In genomic region chr11:38461751-38462150, GRCh38 we compare ENCODE assay signal across 18 cellular contexts.
A peak's percentile ranks its signal among the peaks of the same experiment; 100 is the strongest.
DNase-seq lines count a peak whose midpoint lies in the region; ATAC-seq and TF ChIP-seq lines count a peak whose summit lies in the region.
"Had no signal": no experiment of that assay in that cellular context is flagged by ENCODE, and none has a peak within 500 bp of the region (broad histone marks: within the 10 kb centered on the region; RNA-seq: fewer than 3 reads in every experiment).

No MANE protein-coding gene starts in this region.

- no peaks in the 10 kb centered on the region for H3K27me3 ChIP-seq in uterus
- H3K27me3 ChIP-seq: BE2C had no signal

- POLR2A ChIA-PET in HEK293T (lab: Yijun Ruan, JAX): no interaction called here

- H3K27ac ChIP-seq in VCaP (peak overlapping the region; percentile 73), uterus (no peak overlapping the region)
- H3K27ac ChIP-seq: GM23248, KMS-11 had no signal

- H3K4me1 ChIP-seq in uterus: no peaks in the 10 kb centered on the region
- H3K4me1 ChIP-seq: BE2C had no signal

- H3K4me3 ChIP-seq in uterus: no peak overlapping the region
- H3K4me3 ChIP-seq: GM23248 had no signal

- H3K36me3 ChIP-seq in uterus: no peaks in the 10 kb centered on the region
- H3K36me3 ChIP-seq: BE2C had no signal

- ATAC-seq in left cardiac atrium: peak; percentile 57 to 70
- peak; percentile 41 for ATAC-seq in omental fat pad (ENCODE audit: low FRiP score)
- ATAC-seq in GM19035 (IDR thresholded peaks at IDR 0.05; ENCODE audit: unreplicated experiment): no peak
- ATAC-seq: SK-N-SH treated with all-trans-retinoic acid at 6 μM for 48 hours had no signal

- TF ChIP-seq CTCF in VCaP (conservative IDR thresholded peaks at IDR 0.05): no peak
- TF ChIP-seq CTCF in omental fat pad (IDR thresholded peaks at IDR 0.05): no peak
- TF ChIP-seq CTCF in uterus (IDR thresholded peaks at IDR 0.05): no peak

- DNase-seq in NCI-H69 (lab: John Stamatoyannopoulos, UW) (peak; percentile 15), left cardiac atrium (peak; percentile 39), omental fat pad (ENCODE audit: low spot score) (no peak), uterus (no peak), LoVo (ENCODE audit: low spot score) (no peak), HEK293T (ENCODE audit: extremely low spot score) (no peak)
- DNase-seq: BE2C; CD4-positive, CD25-positive, alpha-beta regulatory T cell; DMS79 treated with DMSO at 0.1 percent for 48 hours; GM23248; HCEC 1CT; MV-4-11; NCI-H2029 treated with DMSO at 0.1 percent for 48 hours; NCI-H226 had no signal

- CTCF ChIA-PET in HEK293T (lab: Yijun Ruan, JAX): no interaction called here

- intact Hi-C loops in left cardiac atrium (cut with DNase I) (no loop called here), uterus (cut with DNase I; ENCODE audit: low total_unique reads) (no loop called here)

- TF ChIP-seq POLR2A in uterus (IDR thresholded peaks at IDR 0.05): no peak

- no peaks in the 10 kb centered on the region for H3K9me3 ChIP-seq in uterus
- H3K9me3 ChIP-seq: BE2C had no signal

TF ChIP-seq in HEK293T, 16 proteins besides CTCF, POLR2A, EP300 and RAD21:
- TF ChIP-seq ZNF384 (IDR thresholded peaks at IDR 0.05): no peak
- no peak for TF ChIP-seq ELF4 (IDR thresholded peaks at IDR 0.05)
- no peak for TF ChIP-seq L3MBTL2 (conservative IDR thresholded peaks at IDR 0.05)
- TF ChIP-seq CTBP1 (IDR thresholded peaks at IDR 0.05; ENCODE audit: borderline replicate concordance): no peak
- no peak for TF ChIP-seq NFRKB (IDR thresholded peaks at IDR 0.05)
- TF ChIP-seq SP1 (IDR thresholded peaks at IDR 0.05): no peak
- TF ChIP-seq FOXK2 (IDR thresholded peaks at IDR 0.05): no peak

Comparison
In these comparisons a context has a peak if more than half of its experiments do, and no peak if none do; other contexts are left out.
1. DNase-seq: peak in NCI-H69 (single experiment) and left cardiac atrium (single experiment); none in omental fat pad (single experiment), uterus (0 of 2), LoVo (single experiment) and HEK293T (single experiment).